In the genomic region with DNA sequence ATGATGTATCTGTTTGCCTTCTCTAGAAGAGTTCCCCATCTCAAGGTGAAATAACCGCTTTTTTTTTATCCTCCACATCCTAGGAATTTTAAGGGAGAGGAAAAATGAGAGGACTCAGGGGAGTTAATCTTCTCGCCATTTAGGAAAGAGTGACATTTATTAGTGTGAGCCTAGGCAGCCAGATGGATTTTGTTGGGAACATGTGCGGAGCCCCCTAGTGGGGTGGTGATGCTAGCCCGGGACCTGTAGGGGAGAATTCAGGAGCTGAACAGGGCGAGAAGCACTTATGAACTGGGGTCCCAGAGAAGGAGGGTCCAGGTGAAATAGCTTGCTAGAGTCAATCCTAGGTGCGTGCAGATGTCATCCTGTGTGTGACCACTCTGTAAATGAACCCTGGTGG, we compare ENCODE assay signal across 11 cellular contexts. TPM values are rescaled to one million over a fixed set of nuclear protein-coding genes. Genes with fewer than 3 reads are reported as not detected.
DNase-seq lines count a peak whose midpoint lies in the region; ATAC-seq, FAIRE-seq and TF ChIP-seq lines count a peak whose summit lies in the region.
"Had no signal": no experiment of that assay in that cellular context is flagged by ENCODE, and none has a peak within 500 bp of the region (broad histone marks: within the 10 kb centered on the region; RNA-seq: fewer than 3 reads in every experiment).

No MANE protein-coding gene starts in this region.

- ATAC-seq in GM21825 (IDR thresholded peaks at IDR 0.05; ENCODE audit: unreplicated experiment) (no peak), body of pancreas (no peak)

- no peak overlapping the region for H3K9ac ChIP-seq in kidney (ENCODE audit: low read length in 2 of 2)

- H3K36me3 ChIP-seq in Peyer's patch (peaks cover 0 to 37% (median 0%) of the 10 kb centered on the region in 3 donors), kidney (ENCODE audit: control insufficient read depth in 1 of 2, insufficient read depth in 2 of 2, low read length in 2 of 2) (peaks cover 9 to 23% of the 10 kb centered on the region in 2 donors), body of pancreas (replicated peaks in 1 of 2; ENCODE audit: insufficient read depth in 1 of 2, low read depth in 2 of 2) (peaks cover 2 to 10% of the 10 kb centered on the region in 2 donors)

- no peak for FAIRE-seq in kidney (lab: Jason Lieb, UNC)

- no peak overlapping the region for H3K4me3 Mint-ChIP-seq in glutamatergic neuron (ENCODE audit: unreplicated experiment)

- peaks cover 25% of the 10 kb centered on the region for H3K4me1 Mint-ChIP-seq in glutamatergic neuron (ENCODE audit: low read depth, unreplicated experiment)

- H3K4me3 ChIP-seq in Peyer's patch (no peak overlapping the region), kidney (ENCODE audit: low read length in 2 of 2) (no peak overlapping the region), body of pancreas (no peak overlapping the region)
- H3K4me3 ChIP-seq: MG63 had no signal

- intact Hi-C loops in kidney (cut with DNase I) (no loop called here), body of pancreas (cut with DNase I) (no loop called here)

- DNase-seq in AG20443 (ENCODE audit: low spot score) (peak; percentile 24), Peyer's patch (peak in 2 of 3 donors; percentile 7 to 38), glutamatergic neuron (peak; percentile 47), kidney (no peak), body of pancreas (no peak), ecto neural progenitor cell (ENCODE audit: low spot score) (no peak)
- DNase-seq: activated CD4-positive, alpha-beta T cell treated with anti-CD3 and anti-CD28 coated beads for 4 hours; MG63 had no signal

- H3K27me3 Mint-ChIP-seq in glutamatergic neuron (ENCODE audit: unreplicated experiment), result no peaks in the 10 kb centered on the region

- H3K27me3 ChIP-seq in Peyer's patch (no peaks in the 10 kb centered on the region), body of pancreas (no peaks in the 10 kb centered on the region)
- H3K27me3 ChIP-seq: MG63 had no signal

- 84 to 87% methylated on average over 6 of the region's 6 CpGs for WGBS in body of pancreas, 2 donors

- H3K4me1 ChIP-seq in Peyer's patch (peaks cover 0 to 6% (median 2%) of the 10 kb centered on the region in 4 donors), kidney (ENCODE audit: control insufficient read depth in 1 of 2, insufficient read depth in 1 of 2, low read depth in 1 of 2, low read length in 2 of 2) (no peaks in the 10 kb centered on the region), body of pancreas (peaks cover 11% of the 10 kb centered on the region)

- no peak for TF ChIP-seq POLR2A in Peyer's patch (IDR thresholded peaks at IDR 0.05)
- no peak for TF ChIP-seq POLR2A in body of pancreas (IDR thresholded peaks at IDR 0.05)

- TF ChIP-seq CTCF in GM12872 (IDR thresholded peaks at IDR 0.05; ENCODE audit: insufficient read depth, low read depth, low read length), result peak; percentile 31; the same call in 1 of the 3 replicates
- TF ChIP-seq CTCF in Peyer's patch (IDR thresholded peaks at IDR 0.05), result no peak
- TF ChIP-seq CTCF in glutamatergic neuron (IDR thresholded peaks at IDR 0.05; ENCODE audit: partially characterized antibody, unreplicated experiment), result peak; percentile 46
- no peak for TF ChIP-seq CTCF in kidney (IDR thresholded peaks at IDR 0.05; ENCODE audit: borderline replicate concordance, extremely low read depth, insufficient read depth)
- TF ChIP-seq CTCF in body of pancreas (IDR thresholded peaks at IDR 0.05), result no peak

- no peak overlapping the region for H3K27ac Mint-ChIP-seq in glutamatergic neuron (ENCODE audit: unreplicated experiment)

- H3K36me3 Mint-ChIP-seq in glutamatergic neuron (ENCODE audit: unreplicated experiment), result no peaks in the 10 kb centered on the region

- H3K9me3 Mint-ChIP-seq in glutamatergic neuron (ENCODE audit: unreplicated experiment), result no peaks in the 10 kb centered on the region

- H3K27ac ChIP-seq in Peyer's patch (no peak overlapping the region), kidney (ENCODE audit: low read depth in 2 of 2, low read length in 2 of 2) (no peak overlapping the region), body of pancreas (no peak overlapping the region)
- H3K27ac ChIP-seq: RWPE1 had no signal

- H3K9me3 ChIP-seq in Peyer's patch (no peaks in the 10 kb centered on the region), kidney (ENCODE audit: control insufficient read depth in 1 of 2, low read length in 2 of 2) (no peaks in the 10 kb centered on the region), body of pancreas (no peaks in the 10 kb centered on the region)
- H3K9me3 ChIP-seq: MG63 had no signal

RNA-seq across cellular contexts. Expression of gene IL17RA, which starts 10.7 kb away (rescaled TPM):
- total RNA-seq in Peyer's patch (10 to 100 TPM; 12.4 to 23.6 (median 18.3) TPM), glutamatergic neuron (ENCODE audit: unreplicated experiment) (16.9 TPM), kidney (26.8 TPM), body of pancreas (10 to 100 TPM in 1 of 2 donors, 1 to 10 TPM in 1; 8.3 to 13.8 TPM)
- 4.2 TPM for polyA plus RNA-seq in kidney (ENCODE audit: insufficient read depth, low read depth, low replicate concordance)

RNA-seq across cellular contexts. Expression of gene TMEM121B, which starts 25.6 kb away (rescaled TPM):
- under 1 TPM in 3 of 4 donors, not detected in 1; 0.18 to 0.76 (median 0.40) TPM for total RNA-seq in Peyer's patch
- 44.1 TPM for total RNA-seq in glutamatergic neuron (ENCODE audit: unreplicated experiment)
- total RNA-seq in kidney, result 1.2 TPM
- polyA plus RNA-seq in kidney (ENCODE audit: insufficient read depth, low read depth, low replicate concordance), result 0.19 TPM
- total RNA-seq in body of pancreas, result under 1 TPM in 1 of 2 donors, not detected in 1; 0.26 TPM

Comparison
In these comparisons a context has a peak if more than half of its experiments do, and no peak if none do; other contexts are left out.
1. DNase-seq: peak in AG20443 (single experiment), Peyer's patch (2 of 3) and glutamatergic neuron (single experiment); none in kidney (single experiment), body of pancreas (0 of 4) and ecto neural progenitor cell (single experiment).
2. CTCF ChIP-seq: peak in GM12872 (single experiment) and glutamatergic neuron (single experiment); none in Peyer's patch (0 of 6), kidney (single experiment) and body of pancreas (0 of 7).
3. RNA of gene TMEM121B, which starts 25.6 kb away (total RNA-seq): 44.1 TPM in glutamatergic neuron (single experiment); 1.2 TPM in kidney (single experiment), 0.18 to 0.76 TPM in Peyer's patch and 0.26 TPM in body of pancreas; every median in the first group is over 10 times any median in the second.